1 cellular context compared by ENCODE assay signal in genomic region chr15:74958320-74958907, GRCh38.
TF ChIP-seq lines count a peak whose summit lies in the region.

No MANE protein-coding gene starts in this region.

TF ChIP-seq in HepG2, 621 proteins besides CTCF, POLR2A, EP300 and RAD21 (continued from another document and continues in another):
- no peak for TF ChIP-seq BCLAF1 (IDR thresholded peaks at IDR 0.05)
- TF ChIP-seq RFXAP (CRISPR knock-in tag; IDR thresholded peaks at IDR 0.05; ENCODE audit: borderline replicate concordance) = no peak
- TF ChIP-seq ETV5 (CRISPR knock-in tag; IDR thresholded peaks at IDR 0.05; ENCODE audit: borderline replicate concordance) = peak; percentile 31; the same call in 1 of the 2 replicates
- TF ChIP-seq ZNF740 (CRISPR knock-in tag; IDR thresholded peaks at IDR 0.05) = no peak
- TF ChIP-seq BCL3 (CRISPR knock-in tag; IDR thresholded peaks at IDR 0.05) = no peak
- no peak for TF ChIP-seq ZNF124 (CRISPR knock-in tag; IDR thresholded peaks at IDR 0.05)
- TF ChIP-seq ZBTB26 (CRISPR knock-in tag; IDR thresholded peaks at IDR 0.05; ENCODE audit: borderline replicate concordance) = no peak
- TF ChIP-seq ZNF660 (CRISPR knock-in tag; IDR thresholded peaks at IDR 0.05; ENCODE audit: borderline replicate concordance, low read depth) = no peak
- no peak for TF ChIP-seq TBL1XR1 (IDR thresholded peaks at IDR 0.05; ENCODE audit: borderline replicate concordance, low read length, partially characterized antibody)
- TF ChIP-seq GABPA (IDR thresholded peaks at IDR 0.05; ENCODE audit: low read depth, low read length) = peak; percentile 25; the same call in 1 of the 2 replicates
- peak; percentile 59; the same call in 1 of the 2 replicates for TF ChIP-seq GABPA (CRISPR knock-in tag; IDR thresholded peaks at IDR 0.05; ENCODE audit: low read depth)
- TF ChIP-seq ELF1 (CRISPR knock-in tag; IDR thresholded peaks at IDR 0.05) = peak; percentile 38; the same call in 1 of the 2 replicates
- TF ChIP-seq THAP11 (CRISPR knock-in tag; IDR thresholded peaks at IDR 0.05) = 0 out of 2 replicates have a peak, but pooled peaks have one; percentile 27
- 0 out of 2 replicates have a peak, but pooled peaks have one; percentile 23 for TF ChIP-seq NCOR1 (IDR thresholded peaks at IDR 0.05; ENCODE audit: borderline replicate concordance, low read length)
- TF ChIP-seq ATRX (CRISPR knock-in tag; IDR thresholded peaks at IDR 0.05; ENCODE audit: borderline replicate concordance) = no peak
- TF ChIP-seq SMAD9 (CRISPR knock-in tag; IDR thresholded peaks at IDR 0.05) = no peak
- TF ChIP-seq ZBTB42 (CRISPR knock-in tag; IDR thresholded peaks at IDR 0.05) = no peak
- TF ChIP-seq ZSCAN29 (CRISPR knock-in tag; conservative IDR thresholded peaks at IDR 0.05) = no peak
- TF ChIP-seq ZBTB10 (CRISPR knock-in tag; IDR thresholded peaks at IDR 0.05; ENCODE audit: borderline replicate concordance) = no peak
- TF ChIP-seq ZNF275 (CRISPR knock-in tag; IDR thresholded peaks at IDR 0.05; ENCODE audit: borderline replicate concordance) = no peak
- TF ChIP-seq TOE1 (CRISPR knock-in tag; IDR thresholded peaks at IDR 0.05) = no peak
- TF ChIP-seq DMTF1 (CRISPR knock-in tag; IDR thresholded peaks at IDR 0.05) = no peak
- TF ChIP-seq FOXP4 (CRISPR knock-in tag; IDR thresholded peaks at IDR 0.05) = 0 out of 2 replicates have a peak, but pooled peaks have one; percentile 18
- TF ChIP-seq ZNF501 (CRISPR knock-in tag; IDR thresholded peaks at IDR 0.05) = peak; percentile 68; the same call in 1 of the 2 replicates
- TF ChIP-seq ZNF44 (CRISPR knock-in tag; IDR thresholded peaks at IDR 0.05) = no peak
- 0 out of 2 replicates have a peak, but pooled peaks have one; percentile 14 for TF ChIP-seq NR0B2 (CRISPR knock-in tag; IDR thresholded peaks at IDR 0.05)
- no peak for TF ChIP-seq ZNF564 (CRISPR knock-in tag; IDR thresholded peaks at IDR 0.05)
- TF ChIP-seq HMGXB4 (CRISPR knock-in tag; IDR thresholded peaks at IDR 0.05; ENCODE audit: borderline replicate concordance in 1 of 2, low read depth in 1 of 2) = 0 out of 4 replicates have a peak, but pooled peaks of 1 of the 2 experiments have one; percentile 21
- TF ChIP-seq PHF20 (CRISPR knock-in tag; IDR thresholded peaks at IDR 0.05) = peak; percentile 28; the same call in 1 of the 2 replicates
- no peak for TF ChIP-seq ZSCAN30 (CRISPR knock-in tag; IDR thresholded peaks at IDR 0.05)
- no peak for TF ChIP-seq GPBP1L1 (CRISPR knock-in tag; IDR thresholded peaks at IDR 0.05)
- no peak for TF ChIP-seq ZFP82 (CRISPR knock-in tag; IDR thresholded peaks at IDR 0.05; ENCODE audit: borderline replicate concordance)
- TF ChIP-seq ATF3 (CRISPR knock-in tag; IDR thresholded peaks at IDR 0.05) = no peak
- TF ChIP-seq CSRNP2 (CRISPR knock-in tag; conservative IDR thresholded peaks at IDR 0.05; ENCODE audit: low read depth) = no peak
- TF ChIP-seq ZBTB3 (CRISPR knock-in tag; IDR thresholded peaks at IDR 0.05; ENCODE audit: borderline replicate concordance, low read depth) = no peak
- TF ChIP-seq YY1 (IDR thresholded peaks at IDR 0.05; ENCODE audit: insufficient read depth, insufficient replicate concordance, low read depth, low read length) = peak; percentile 24
- no peak for TF ChIP-seq NFATC3 (CRISPR knock-in tag; IDR thresholded peaks at IDR 0.05)
